1 cellular context compared by ENCODE assay signal in genomic region chr19:35609881-35610353, GRCh38.
TF ChIP-seq lines count a peak whose summit lies in the region.

No MANE protein-coding gene starts in this region.

TF ChIP-seq in K562, 482 proteins besides CTCF, POLR2A, EP300 and RAD21:
- TF ChIP-seq ZFPM2 (CRISPR knock-in tag; IDR thresholded peaks at IDR 0.05), result no peak
- TF ChIP-seq GTF2B (IDR thresholded peaks at IDR 0.05; ENCODE audit: extremely low read depth, insufficient read length), result no peak
